Comparison of ENCODE assay signal across 16 cellular contexts in the genomic region with DNA sequence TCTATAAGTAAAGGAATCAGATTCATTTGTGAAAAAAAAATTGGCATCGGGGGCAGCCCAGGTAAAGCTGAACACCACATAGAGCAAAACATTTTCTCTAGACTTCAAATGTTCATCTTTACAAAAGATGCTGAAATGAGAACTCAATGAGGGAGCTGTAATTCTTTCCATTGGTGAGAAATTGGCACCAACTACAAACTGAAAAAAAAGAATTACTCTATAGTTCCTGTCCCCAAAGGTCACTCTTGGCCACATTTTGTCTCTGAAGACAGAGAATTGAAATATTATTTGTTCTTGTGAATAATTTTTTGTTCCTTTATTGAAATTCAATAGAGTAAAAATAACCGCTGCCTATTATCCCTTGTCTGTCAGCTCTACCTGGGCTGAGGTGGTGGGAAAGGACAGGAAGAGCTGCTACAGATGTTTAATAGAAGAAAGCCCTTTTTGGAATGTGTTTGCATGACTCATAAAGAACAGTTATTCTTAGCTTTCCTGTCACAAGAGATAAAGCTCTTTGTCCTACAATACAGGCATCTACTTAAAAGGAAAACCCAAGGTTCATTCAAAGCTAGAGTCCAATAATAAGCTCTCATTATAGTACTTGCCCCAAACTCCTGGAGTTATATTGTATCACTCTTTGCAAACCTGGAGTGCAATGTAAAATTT.
A peak's percentile ranks its signal among the peaks of the same experiment; 100 is the strongest.
DNase-seq lines count a peak whose midpoint lies in the region; ATAC-seq, FAIRE-seq and TF ChIP-seq lines count a peak whose summit lies in the region.
"Had no signal": no experiment of that assay in that cellular context is flagged by ENCODE, and none has a peak within 500 bp of the region (broad histone marks: within the 10 kb centered on the region; RNA-seq: fewer than 3 reads in every experiment).

No MANE protein-coding gene starts in this region.

- H3K36me3 Mint-ChIP-seq in CD14-positive monocyte = no peaks in the 10 kb centered on the region

- H3K4me2 ChIP-seq in SK-N-SH = no peak overlapping the region

- TF ChIP-seq EP300 in SK-N-SH (IDR thresholded peaks at IDR 0.05; ENCODE audit: borderline replicate concordance in 1 of 2, low read depth in 1 of 2, low read length in 1 of 2) = no peak

- H2AFZ ChIP-seq in SK-N-SH (ENCODE audit: low read depth) = no peak overlapping the region

- H3K4me3 Mint-ChIP-seq in stimulated activated naive CD8-positive, alpha-beta T cell treated with anti-CD3 and anti-CD28 coated beads, Interleukin-15, amount 100 ng/mL, for 72 hours = no peak overlapping the region
- no peak overlapping the region for H3K4me3 Mint-ChIP-seq in CD14-positive monocyte

- H3K79me2 ChIP-seq in SK-N-SH (ENCODE audit: insufficient read depth) = no peaks in the 10 kb centered on the region

- H3K27me3 Mint-ChIP-seq in stimulated activated naive CD8-positive, alpha-beta T cell treated with anti-CD3 and anti-CD28 coated beads, Interleukin-15, amount 100 ng/mL, for 72 hours = peaks cover 5% of the 10 kb centered on the region
- peaks cover 0 to 1% (median 0%) of the 10 kb centered on the region in 3 donors for H3K27me3 Mint-ChIP-seq in CD14-positive monocyte (ENCODE audit: low read depth in 3 of 3)

- no peaks in the 10 kb centered on the region for H3K9me2 ChIP-seq in SK-N-SH

- no peak overlapping the region for H3K4me3 ChIP-seq in SK-N-SH (ENCODE audit: low read depth in 2 of 2, low read length in 1 of 2)
- no peak overlapping the region for H3K4me3 ChIP-seq in heart left ventricle
- H3K4me3 ChIP-seq: BLaER1 treated with 17β-estradiol and CSF1 and Interleukin-3, amounts not matched to agents 10 nM and 100 nM; MG63 had no signal

- H3K27me3 ChIP-seq in SK-N-SH (ENCODE audit: insufficient read depth) (no peaks in the 10 kb centered on the region), heart left ventricle (no peaks in the 10 kb centered on the region)
- H3K27me3 ChIP-seq: BLaER1 treated with 17β-estradiol and CSF1 and Interleukin-3, amounts not matched to agents 10 nM and 100 nM; MG63 had no signal

- TF ChIP-seq POLR2A in H54 (IDR thresholded peaks at IDR 0.05; ENCODE audit: low read depth, low read length) = no peak
- TF ChIP-seq POLR2A in heart left ventricle (IDR thresholded peaks at IDR 0.05) = no peak

- DNase-seq in A172 (ENCODE audit: low spot score) (peak; percentile 83), H54 (ENCODE audit: insufficient read length, low spot score) (no peak), SK-N-SH (no peak), heart left ventricle (peak in 2 of 5 donors; percentile 24 to 29), CD14-positive monocyte (ENCODE audit: low spot score) (no peak), COLO668 (lab: John Stamatoyannopoulos, UW; ENCODE audit: unreplicated experiment) (no peak)
- DNase-seq in stimulated activated naive CD8-positive, alpha-beta T cell treated with anti-CD3 and anti-CD28 coated beads, Interleukin-15, amount 100 ng/mL, for 72 hours = no peak
- DNase-seq: erythroblast; left colon; MG63; occipital lobe; stimulated activated CD4-positive, alpha-beta T cell treated with anti-CD3 and anti-CD28 coated beads, Interleukin-1b, Interleukin-23, amount 100 ng/mL, for 48 hours; stimulated activated naive CD8-positive, alpha-beta T cell treated with anti-CD3 and anti-CD28 coated beads, Interleukin-15, Interleukin-2, amounts not matched to agents 100 U/mL and 50 U/mL, for 24 hours had no signal

- TF ChIP-seq RAD21 in SK-N-SH (IDR thresholded peaks at IDR 0.05; ENCODE audit: low read length) = no peak

- TF ChIP-seq CTCF in SK-N-SH (IDR thresholded peaks at IDR 0.05) (no peak), heart left ventricle (IDR thresholded peaks at IDR 0.05) (no peak), CD14-positive monocyte (IDR thresholded peaks at IDR 0.05) (no peak)

- POLR2A ChIA-PET in SK-N-SH (lab: Yijun Ruan, JAX) = no interaction called here

- no peaks in the 10 kb centered on the region for H3K9me3 Mint-ChIP-seq in stimulated activated naive CD8-positive, alpha-beta T cell treated with anti-CD3 and anti-CD28 coated beads, Interleukin-15, amount 100 ng/mL, for 72 hours
- H3K9me3 Mint-ChIP-seq in CD14-positive monocyte = peaks cover 0 to 4% (median 0%) of the 10 kb centered on the region in 7 donors

- intact Hi-C loops in heart left ventricle (cut with DNase I) = no loop called here
- intact Hi-C loops in CD14-positive monocyte (cut with micrococcal nuclease) = no loop called here

- H3F3A ChIP-seq in SK-N-SH (replicated peaks; ENCODE audit: insufficient read depth) = peaks cover 6% of the 10 kb centered on the region

- H3K9me3 ChIP-seq in SK-N-SH = no peaks in the 10 kb centered on the region
- H3K9me3 ChIP-seq in heart left ventricle = no peaks in the 10 kb centered on the region
- H3K9me3 ChIP-seq: BLaER1 treated with 17β-estradiol and CSF1 and Interleukin-3, amounts not matched to agents 10 nM and 100 nM; MG63 had no signal

- FAIRE-seq in H54 (lab: Jason Lieb, UNC) = peak; percentile 85
- FAIRE-seq: GM19239 had no signal

- H3K36me3 ChIP-seq in SK-N-SH (replicated peaks in 1 of 2; ENCODE audit: control insufficient read depth in 1 of 2, insufficient read depth in 2 of 2, low read length in 1 of 2) (no peaks in the 10 kb centered on the region), heart left ventricle (no peaks in the 10 kb centered on the region)
- H3K36me3 ChIP-seq: BLaER1 treated with 17β-estradiol and CSF1 and Interleukin-3, amounts not matched to agents 10 nM and 100 nM; MG63 had no signal

- H3K4me1 Mint-ChIP-seq in stimulated activated naive CD8-positive, alpha-beta T cell treated with anti-CD3 and anti-CD28 coated beads, Interleukin-15, amount 100 ng/mL, for 72 hours = no peaks in the 10 kb centered on the region
- no peaks in the 10 kb centered on the region for H3K4me1 Mint-ChIP-seq in CD14-positive monocyte

- no peaks in the 10 kb centered on the region for H4K20me1 ChIP-seq in SK-N-SH (ENCODE audit: insufficient read depth)
- H4K20me1 ChIP-seq: BLaER1 treated with 17β-estradiol and CSF1 and Interleukin-3, amounts not matched to agents 10 nM and 100 nM had no signal

- CTCF ChIA-PET in SK-N-SH (lab: Yijun Ruan, JAX) = interaction anchor here (1.0 to 1.3 kb wide), 2 partner anchors 10 to 14 kb away, joined by 3 read pairs; no protein-coding TSS in a partner anchor

- 0 out of 4 replicates have a peak overlapping the region, but pooled peaks of 1 of the 2 experiments have one; percentile 2 for H3K27ac ChIP-seq in SK-N-SH (ENCODE audit: low read depth in 2 of 2, low read length in 1 of 2)
- peak overlapping the region in 9 of 12 donors; percentile 5 to 53 (median 35) for H3K27ac ChIP-seq in heart left ventricle
- H3K27ac ChIP-seq: BLaER1 treated with 17β-estradiol and CSF1 and Interleukin-3, amounts not matched to agents 10 nM and 100 nM had no signal

- H3K27ac Mint-ChIP-seq in stimulated activated naive CD8-positive, alpha-beta T cell treated with anti-CD3 and anti-CD28 coated beads, Interleukin-15, amount 100 ng/mL, for 72 hours = no peak overlapping the region
- H3K27ac Mint-ChIP-seq in CD14-positive monocyte = no peak overlapping the region

- WGBS in SK-N-SH (ENCODE audit: low lambda C conversion rate) = 92% methylated on average over 2 of the region's 2 CpGs
- 66 to 77% (median 71%) methylated on average over 2 of the region's 2 CpGs for WGBS in heart left ventricle, 4 donors

- H3K4me1 ChIP-seq in SK-N-SH (ENCODE audit: control insufficient read depth in 1 of 2, insufficient read depth in 2 of 2, low read depth in 1 of 2, low read length in 1 of 2) (no peaks in the 10 kb centered on the region; a peak in 1 of 4 replicates), heart left ventricle (peaks cover 0 to 24% (median 12%) of the 10 kb centered on the region in 12 donors)

- peak; percentile 85 to 96 (median 90) for ATAC-seq in heart left ventricle
- ATAC-seq in activated CD4-positive, CD25-positive, alpha-beta regulatory T cell treated with anti-CD3 and anti-CD28 coated beads, Interleukin-2, amount 50 U/mL, for 24 hours = no peak
- ATAC-seq in stimulated activated naive CD8-positive, alpha-beta T cell treated with anti-CD3 and anti-CD28 coated beads, Interleukin-15, amount 100 ng/mL, for 72 hours = no peak
- ATAC-seq: left colon; stimulated activated naive CD8-positive, alpha-beta T cell treated with anti-CD3 and anti-CD28 coated beads, Interleukin-15, Interleukin-2, amounts not matched to agents 100 U/mL and 50 U/mL, for 24 hours had no signal

- H3K9ac ChIP-seq in SK-N-SH = no peak overlapping the region
- H3K9ac ChIP-seq: BLaER1 treated with 17β-estradiol and CSF1 and Interleukin-3, amounts not matched to agents 10 nM and 100 nM had no signal

TF ChIP-seq in SK-N-SH, 30 proteins besides CTCF, POLR2A, EP300 and RAD21 (continues in another document):
- TF ChIP-seq, protein P1, sequence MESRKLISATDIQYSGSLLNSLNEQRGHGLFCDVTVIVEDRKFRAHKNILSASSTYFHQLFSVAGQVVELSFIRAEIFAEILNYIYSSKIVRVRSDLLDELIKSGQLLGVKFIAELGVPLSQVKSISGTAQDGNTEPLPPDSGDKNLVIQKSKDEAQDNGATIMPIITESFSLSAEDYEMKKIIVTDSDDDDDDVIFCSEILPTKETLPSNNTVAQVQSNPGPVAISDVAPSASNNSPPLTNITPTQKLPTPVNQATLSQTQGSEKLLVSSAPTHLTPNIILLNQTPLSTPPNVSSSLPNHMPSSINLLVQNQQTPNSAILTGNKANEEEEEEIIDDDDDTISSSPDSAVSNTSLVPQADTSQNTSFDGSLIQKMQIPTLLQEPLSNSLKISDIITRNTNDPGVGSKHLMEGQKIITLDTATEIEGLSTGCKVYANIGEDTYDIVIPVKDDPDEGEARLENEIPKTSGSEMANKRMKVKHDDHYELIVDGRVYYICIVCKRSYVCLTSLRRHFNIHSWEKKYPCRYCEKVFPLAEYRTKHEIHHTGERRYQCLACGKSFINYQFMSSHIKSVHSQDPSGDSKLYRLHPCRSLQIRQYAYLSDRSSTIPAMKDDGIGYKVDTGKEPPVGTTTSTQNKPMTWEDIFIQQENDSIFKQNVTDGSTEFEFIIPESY (IDR thresholded peaks at IDR 0.05; ENCODE audit: borderline replicate concordance, low read depth) = no peak
- TF ChIP-seq ELF1 (IDR thresholded peaks at IDR 0.05) (no peak), NFIC (IDR thresholded peaks at IDR 0.05; ENCODE audit: borderline replicate concordance) (no peak; the same call in 1 of the 2 replicates), TCF12 (IDR thresholded peaks at IDR 0.05) (peak; percentile 39), MXI1 (IDR thresholded peaks at IDR 0.05; ENCODE audit: low read depth, low read length) (no peak), FOXJ3 (CRISPR knock-in tag; IDR thresholded peaks at IDR 0.05) (no peak)
- TF ChIP-seq, protein P2, sequence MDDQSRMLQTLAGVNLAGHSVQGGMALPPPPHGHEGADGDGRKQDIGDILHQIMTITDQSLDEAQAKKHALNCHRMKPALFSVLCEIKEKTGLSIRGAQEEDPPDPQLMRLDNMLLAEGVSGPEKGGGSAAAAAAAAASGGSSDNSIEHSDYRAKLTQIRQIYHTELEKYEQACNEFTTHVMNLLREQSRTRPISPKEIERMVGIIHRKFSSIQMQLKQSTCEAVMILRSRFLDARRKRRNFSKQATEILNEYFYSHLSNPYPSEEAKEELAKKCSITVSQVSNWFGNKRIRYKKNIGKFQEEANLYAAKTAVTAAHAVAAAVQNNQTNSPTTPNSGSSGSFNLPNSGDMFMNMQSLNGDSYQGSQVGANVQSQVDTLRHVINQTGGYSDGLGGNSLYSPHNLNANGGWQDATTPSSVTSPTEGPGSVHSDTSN (IDR thresholded peaks at IDR 0.05) = peak; percentile 51

Comparison
In these comparisons a context has a peak if more than half of its experiments do, and no peak if none do; other contexts are left out.
1. ATAC-seq: peak in heart left ventricle (4 of 4); none in activated CD4-positive, CD25-positive, alpha-beta regulatory T cell treated with anti-CD3 and anti-CD28 coated beads, Interleukin-2, amount 50 U/mL, for 24 hours (0 of 2) and stimulated activated naive CD8-positive, alpha-beta T cell treated with anti-CD3 and anti-CD28 coated beads, Interleukin-15, amount 100 ng/mL, for 72 hours (single experiment).